18 cellular contexts compared by ENCODE assay signal in genomic region chr13:86729206-86729605, GRCh38.
"Had no signal": no experiment of that assay in that cellular context is flagged by ENCODE, and none has a peak within 500 bp of the region (broad histone marks: within the 10 kb centered on the region; RNA-seq: fewer than 3 reads in every experiment).

No MANE protein-coding gene starts in this region.

- ATAC-seq: activated CD8-positive, alpha-beta T cell treated with anti-CD3 and anti-CD28 coated beads for 36 hours; activated naive CD4-positive, alpha-beta T cell treated with anti-CD3 and anti-CD28 coated beads, Interleukin-2, amount 50 U/mL, for 72 hours; mucosa of descending colon; naive thymus-derived CD4-positive, alpha-beta T cell; pancreas; WTC11 had no signal

- DNase-seq: activated CD4-positive, alpha-beta T cell treated with anti-CD3 and anti-CD28 coated beads for 4 hours; activated CD8-positive, alpha-beta memory T cell treated with anti-CD3 and anti-CD28 coated beads, Interleukin-2, amount 50 U/mL, for 4 hours; activated CD8-positive, alpha-beta T cell treated with anti-CD3 and anti-CD28 coated beads for 36 hours; activated gamma-delta T cell; activated T-cell treated with anti-CD3 and anti-CD28 coated beads, Interleukin-2, amount 50 U/mL, for 48 hours; amniotic stem cell; cortex of kidney; effector CD8-positive, alpha-beta T cell; foreskin melanocyte; left ventricle myocardium inferior; mucosa of descending colon; naive thymus-derived CD4-positive, alpha-beta T cell; pancreas; stimulated activated CD4-positive, alpha-beta T cell treated with anti-CD3 and anti-CD28 coated beads, Interleukin-1b, Interleukin-23, amount 100 ng/mL, for 48 hours; thyroid gland; uterus had no signal
